In genomic region chr19:17197666-17198065, GRCh38 we compare ENCODE assay signal across 29 cellular contexts.
"Had no signal": no experiment of that assay in that cellular context is flagged by ENCODE, and none has a peak within 500 bp of the region (broad histone marks: within the 10 kb centered on the region; RNA-seq: fewer than 3 reads in every experiment).

No MANE protein-coding gene starts in this region.

- H3K27me3 ChIP-seq: ascending aorta, cardiac muscle cell, MG63 had no signal

- H3K27me3 Mint-ChIP-seq: activated CD4-positive, alpha-beta memory T cell treated with anti-CD3 and anti-CD28 coated beads, Interleukin-2, amount 10 ng/mL, durations not matched to agents 7 days and 5 days; activated CD4-positive, alpha-beta T cell treated with anti-CD3 and anti-CD28 coated beads for 36 hours; activated naive CD8-positive, alpha-beta T cell treated with anti-CD3 and anti-CD28 coated beads, Interleukin-2, amount 10 ng/mL, durations not matched to agents 7 days and 5 days had no signal

- H3K4me3 ChIP-seq: ascending aorta, cardiac muscle cell, MG63 had no signal

- H3K9me3 Mint-ChIP-seq: activated CD4-positive, alpha-beta memory T cell treated with anti-CD3 and anti-CD28 coated beads, Interleukin-2, amount 10 ng/mL, durations not matched to agents 7 days and 5 days; activated naive CD8-positive, alpha-beta T cell treated with anti-CD3 and anti-CD28 coated beads, Interleukin-2, amount 10 ng/mL, durations not matched to agents 7 days and 5 days had no signal

- H3K27ac ChIP-seq: ascending aorta, cardiac muscle cell, WERI-Rb-1 had no signal

- H3K4me3 Mint-ChIP-seq: activated CD4-positive, alpha-beta memory T cell treated with anti-CD3 and anti-CD28 coated beads, Interleukin-2, amount 10 ng/mL, durations not matched to agents 7 days and 5 days; activated CD4-positive, alpha-beta T cell treated with anti-CD3 and anti-CD28 coated beads for 36 hours; activated naive CD8-positive, alpha-beta T cell treated with anti-CD3 and anti-CD28 coated beads, Interleukin-2, amount 10 ng/mL, durations not matched to agents 7 days and 5 days had no signal

- ATAC-seq: activated CD4-positive, alpha-beta T cell treated with anti-CD3 and anti-CD28 coated beads for 36 hours; activated CD4-positive, CD25-positive, alpha-beta regulatory T cell treated with anti-CD3 and anti-CD28 coated beads, Interleukin-2, amount 50 U/mL, for 24 hours had no signal

- H3K9me3 ChIP-seq: ascending aorta, MG63 had no signal

- H3K27ac Mint-ChIP-seq: activated CD4-positive, alpha-beta memory T cell treated with anti-CD3 and anti-CD28 coated beads, Interleukin-2, amount 10 ng/mL, durations not matched to agents 7 days and 5 days; activated CD4-positive, alpha-beta T cell treated with anti-CD3 and anti-CD28 coated beads for 36 hours; activated naive CD8-positive, alpha-beta T cell treated with anti-CD3 and anti-CD28 coated beads, Interleukin-2, amount 10 ng/mL, durations not matched to agents 7 days and 5 days had no signal

- DNase-seq: activated CD4-positive, alpha-beta memory T cell treated with anti-CD3 and anti-CD28 coated beads, Interleukin-2, amount 10 ng/mL, durations not matched to agents 7 days and 5 days; activated CD4-positive, alpha-beta T cell treated with anti-CD3 and anti-CD28 coated beads for 36 hours; activated effector memory CD4-positive, alpha-beta T cell treated with Interleukin-2 at 50 U/mL for 16 hours; activated naive CD4-positive, alpha-beta T cell treated with anti-CD3 and anti-CD28 coated beads, Interleukin-2, amount 50 U/mL, for 16 hours; activated naive CD8-positive, alpha-beta T cell treated with anti-CD3 and anti-CD28 coated beads, Interleukin-2, amount 10 ng/mL, durations not matched to agents 7 days and 5 days; activated T-cell treated with anti-CD3 and anti-CD28 coated beads, Interleukin-2, amount 50 U/mL, for 48 hours; amygdala; Kasumi-1; KG1; MG63; NCI-H1048; NCI-H1105 treated with DMSO at 0.1 percent for 48 hours; NCI-H1436 treated with DMSO at 0.1 percent for 48 hours; NCI-H1694 treated with DMSO at 0.1 percent for 48 hours; NCI-H2029 treated with DMSO at 0.1 percent for 48 hours; NCI-H2107; NCI-H2171; NCI-H510A; NCI-H526; NCI-H748 treated with DMSO at 0.1 percent for 48 hours; OCI-M1; Right ventricle myocardium superior; SW 1271; T-helper 1 cell; T1000; WERI-Rb-1 had no signal

- H3K4me1 Mint-ChIP-seq: activated CD4-positive, alpha-beta memory T cell treated with anti-CD3 and anti-CD28 coated beads, Interleukin-2, amount 10 ng/mL, durations not matched to agents 7 days and 5 days; activated CD4-positive, alpha-beta T cell treated with anti-CD3 and anti-CD28 coated beads for 36 hours had no signal

- H3K4me1 ChIP-seq: ascending aorta had no signal
